17 cellular contexts compared by ENCODE assay signal in the genomic region with DNA sequence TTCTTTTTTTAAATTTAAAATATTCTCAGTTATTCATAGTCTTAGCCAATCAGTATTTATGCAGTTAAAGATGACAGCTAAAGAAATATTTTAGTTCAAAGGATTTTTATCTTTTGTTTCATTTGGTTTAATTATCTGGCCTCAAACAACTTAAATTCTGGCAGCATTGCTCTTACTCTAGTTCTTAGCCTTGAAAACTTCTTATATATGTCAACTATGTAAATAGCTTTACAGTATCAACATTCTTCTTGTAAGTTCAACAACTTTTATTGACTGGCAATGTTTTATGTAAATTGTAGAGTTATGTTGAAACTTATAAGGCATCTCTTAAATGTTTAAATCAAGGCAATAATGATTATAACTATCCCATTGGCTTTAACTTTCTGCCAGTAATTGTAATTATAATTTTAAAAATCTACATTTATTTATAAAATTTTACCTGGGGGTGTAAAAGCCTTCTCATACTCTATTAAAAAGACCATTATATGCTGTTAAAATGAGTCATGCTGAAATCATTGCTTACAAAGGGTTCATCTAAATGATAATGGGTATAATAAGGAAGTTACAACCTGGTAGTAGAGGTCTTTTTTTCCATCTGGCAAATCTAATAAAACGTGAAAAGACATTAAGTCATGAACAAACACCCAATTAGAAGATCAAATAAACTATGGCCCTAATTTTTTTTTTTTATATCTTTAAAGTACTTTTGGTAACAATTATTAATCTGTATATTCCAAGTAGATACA.
"Had no signal": no experiment of that assay in that cellular context is flagged by ENCODE, and none has a peak within 500 bp of the region (broad histone marks: within the 10 kb centered on the region; RNA-seq: fewer than 3 reads in every experiment).

No MANE protein-coding gene starts in this region.

- ATAC-seq: activated CD8-positive, alpha-beta T cell treated with anti-CD3 and anti-CD28 coated beads for 36 hours; activated T-helper 17 cell treated with anti-CD3 and anti-CD28 coated beads, Interleukin-2, amount 50 U/mL, for 72 hours; left lung; stimulated activated naive CD8-positive, alpha-beta T cell treated with anti-CD3 and anti-CD28 coated beads, Interleukin-15, Interleukin-2, amounts not matched to agents 100 U/mL and 50 U/mL, for 24 hours had no signal

- H3K36me3 ChIP-seq: left lung, tibial artery had no signal

- H3K4me2 ChIP-seq: hepatocyte had no signal

- H3K9me3 ChIP-seq: left lung, tibial artery had no signal

- DNase-seq: activated CD4-positive, alpha-beta T cell treated with anti-CD3 and anti-CD28 coated beads, Interleukin-2, amount 10 ng/mL, durations not matched to agents 24 days and 14 days; activated CD8-positive, alpha-beta T cell treated with anti-CD3 and anti-CD28 coated beads for 36 hours; activated naive CD4-positive, alpha-beta T cell; activated naive CD8-positive, alpha-beta T cell treated with anti-CD3 and anti-CD28 coated beads for 36 hours; activated T-cell treated with anti-CD3 and anti-CD28 coated beads, Interleukin-2, amount 50 U/mL, for 1 hour; amniotic stem cell; foreskin fibroblast; left lung; occipital lobe; posterior cingulate gyrus; stimulated activated naive CD8-positive, alpha-beta T cell treated with anti-CD3 and anti-CD28 coated beads, Interleukin-15, Interleukin-2, amounts not matched to agents 100 U/mL and 50 U/mL, for 24 hours; substantia nigra; tibial artery had no signal

- H3K27me3 ChIP-seq: hepatocyte, left lung, tibial artery had no signal

- H3K4me3 ChIP-seq: hepatocyte, left lung, tibial artery had no signal

- H3K27ac ChIP-seq: epithelial cell of prostate, hepatocyte, left lung, tibial artery had no signal

- FAIRE-seq: keratinocyte had no signal

- H2AFZ ChIP-seq: hepatocyte had no signal
